10 cellular contexts compared by ENCODE assay signal in genomic region chr14:65334765-65335411, GRCh38.
DNase-seq lines count a peak whose midpoint lies in the region; ATAC-seq and TF ChIP-seq lines count a peak whose summit lies in the region.
"Had no signal": no experiment of that assay in that cellular context is flagged by ENCODE, and none has a peak within 500 bp of the region (broad histone marks: within the 10 kb centered on the region; RNA-seq: fewer than 3 reads in every experiment).

No MANE protein-coding gene starts in this region.

- no peak overlapping the region for H3K9ac ChIP-seq in endodermal cell (ENCODE audit: extremely low read depth, low read length, poor library complexity, severe bottlenecking)

- H3K9me3 ChIP-seq in endodermal cell (ENCODE audit: control insufficient read depth, low read length), result no peaks in the 10 kb centered on the region

- H3K9me3 Mint-ChIP-seq in endodermal cell, result no peaks in the 10 kb centered on the region
- H3K9me3 Mint-ChIP-seq in osteocyte (ENCODE audit: unreplicated experiment), result no peaks in the 10 kb centered on the region

- no peak for ATAC-seq in GM18498 (IDR thresholded peaks at IDR 0.05; ENCODE audit: unreplicated experiment)
- ATAC-seq in HG03280 (IDR thresholded peaks at IDR 0.05; ENCODE audit: unreplicated experiment), result no peak
- no peak for ATAC-seq in sciatic nerve

- H3K27ac ChIP-seq in endodermal cell (ENCODE audit: low read depth, low read length), result no peak overlapping the region

- H3K27me3 ChIP-seq in endodermal cell (ENCODE audit: control insufficient read depth, insufficient read depth, low read length, poor library complexity, severe bottlenecking), result no peaks in the 10 kb centered on the region

- DNase-seq in NCI-H2171 treated with DMSO at 0.1 percent for 48 hours (lab: John Stamatoyannopoulos, UW), result peak; percentile 12
- no peak for DNase-seq in NCI-H2171 (lab: John Stamatoyannopoulos, UW)
- DNase-seq in M059J (ENCODE audit: low read depth), result peak; percentile 32
- peak; percentile 71 for DNase-seq in endodermal cell
- DNase-seq in osteocyte (ENCODE audit: extremely low spot score, unreplicated experiment), result no peak
- no peak for DNase-seq in sciatic nerve (ENCODE audit: low spot score)
- DNase-seq: glutamatergic neuron, KG1 had no signal

- no peaks in the 10 kb centered on the region for H3K36me3 Mint-ChIP-seq in endodermal cell (ENCODE audit: low read depth)
- no peaks in the 10 kb centered on the region for H3K36me3 Mint-ChIP-seq in osteocyte (ENCODE audit: unreplicated experiment)

- peaks cover 12% of the 10 kb centered on the region for H3K4me1 ChIP-seq in endodermal cell (ENCODE audit: control insufficient read depth, insufficient read depth, low read length)

- H3K4me3 ChIP-seq in endodermal cell (ENCODE audit: low read length), result peak overlapping the region; percentile 32

- H3K4me3 Mint-ChIP-seq in endodermal cell (peak overlapping the region; percentile 13), osteocyte (ENCODE audit: unreplicated experiment) (no peak overlapping the region)

- intact Hi-C loops in sciatic nerve (cut with DNase I), result no loop called here

- H3K36me3 ChIP-seq in endodermal cell (ENCODE audit: control insufficient read depth, insufficient read depth, low read length), result no peaks in the 10 kb centered on the region

- H3K27me3 Mint-ChIP-seq in endodermal cell (ENCODE audit: insufficient read depth), result peaks cover 29% of the 10 kb centered on the region
- no peaks in the 10 kb centered on the region for H3K27me3 Mint-ChIP-seq in osteocyte (ENCODE audit: unreplicated experiment)

- H3K4me1 Mint-ChIP-seq in endodermal cell, result peaks cover 31% of the 10 kb centered on the region
- peaks cover 23% of the 10 kb centered on the region for H3K4me1 Mint-ChIP-seq in osteocyte (ENCODE audit: unreplicated experiment)

- WGBS in endodermal cell (ENCODE audit: insufficient coverage in 1 of 2, insufficient read length in 1 of 2), 2 experiments, result 29 to 48% methylated on average over 5 to 8 of the region's 8 CpGs

- TF ChIP-seq CTCF in endodermal cell (conservative IDR thresholded peaks at IDR 0.05) (no peak), osteocyte (IDR thresholded peaks at IDR 0.05) (no peak)

- no peak overlapping the region for H3K27ac Mint-ChIP-seq in endodermal cell
- H3K27ac Mint-ChIP-seq in osteocyte (ENCODE audit: unreplicated experiment), result peak overlapping the region; percentile 68

Comparison
In these comparisons a context has a peak if more than half of its experiments do, and no peak if none do; other contexts are left out.
1. DNase-seq: peak in NCI-H2171 treated with DMSO at 0.1 percent for 48 hours (single experiment), M059J (single experiment) and endodermal cell (single experiment); none in NCI-H2171 (single experiment), osteocyte (single experiment) and sciatic nerve (single experiment).